In the genomic region with DNA sequence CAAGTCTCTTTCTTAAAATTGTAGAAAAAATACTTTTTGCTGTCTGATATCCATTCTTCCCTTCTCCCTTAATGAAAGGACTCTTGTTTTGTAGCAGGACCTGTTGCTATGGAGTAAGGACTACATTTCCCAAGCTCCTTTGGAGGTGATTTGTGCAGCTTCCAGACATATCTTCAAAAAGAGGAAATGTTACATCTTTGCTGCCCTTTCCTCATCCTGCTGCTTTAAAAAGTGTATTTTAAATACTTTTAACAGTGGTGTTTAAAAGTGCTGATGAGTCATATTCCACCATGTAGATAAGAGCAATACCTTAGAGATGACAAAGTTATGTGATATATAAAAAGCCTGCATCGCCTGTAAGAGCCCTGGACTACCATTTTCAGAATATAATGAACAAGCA, we compare ENCODE assay signal across 20 cellular contexts.
DNase-seq lines count a peak whose midpoint lies in the region; ATAC-seq and TF ChIP-seq lines count a peak whose summit lies in the region.
"Had no signal": no experiment of that assay in that cellular context is flagged by ENCODE, and none has a peak within 500 bp of the region (broad histone marks: within the 10 kb centered on the region; RNA-seq: fewer than 3 reads in every experiment).

No MANE protein-coding gene starts in this region.

- no peaks in the 10 kb centered on the region for H3K9me3 Mint-ChIP-seq in activated naive CD4-positive, alpha-beta T cell treated with anti-CD3 and anti-CD28 coated beads, Interleukin-2, amount 50 U/mL, for 72 hours
- no peaks in the 10 kb centered on the region for H3K9me3 Mint-ChIP-seq in endothelial cell (ENCODE audit: unreplicated experiment)
- H3K9me3 Mint-ChIP-seq in neural progenitor cell = no peaks in the 10 kb centered on the region
- H3K9me3 Mint-ChIP-seq: activated T-helper 2 cell treated with anti-CD3 and anti-CD28 coated beads, Interferon-gamma antibody, Interleukin-2, Interleukin-4, amounts not matched to agents 10 μg/mL and 5 μg/mL and 100 μg/mL, durations not matched to agents 14 hours and 24 hours and 36 hours; naive B cell had no signal

- H4K20me1 ChIP-seq in neural progenitor cell (ENCODE audit: low read depth) = no peaks in the 10 kb centered on the region

- POLR2A ChIA-PET in HEK293 (lab: Yijun Ruan, JAX) = no interaction called here

- H3K27ac ChIP-seq in HEK293 (ENCODE audit: extremely low read depth, low read depth, low read length) (no peak overlapping the region), RWPE2 (ENCODE audit: poor library complexity, severe bottlenecking) (no peak overlapping the region), caudate nucleus (ENCODE audit: low read depth, low read length) (peak overlapping the region; percentile 36), neural progenitor cell (no peak overlapping the region)
- H3K27ac ChIP-seq: lower lobe of right lung, psoas muscle, tibial nerve had no signal

- peak; percentile 36; the same call in 1 of the 3 replicates for ATAC-seq in RWPE2 (ENCODE audit: low read depth)
- ATAC-seq in activated naive CD4-positive, alpha-beta T cell treated with anti-CD3 and anti-CD28 coated beads, Interleukin-2, amount 50 U/mL, for 72 hours = no peak
- no peak for ATAC-seq in GM18907 (IDR thresholded peaks at IDR 0.05; ENCODE audit: unreplicated experiment)
- ATAC-seq: lower lobe of right lung, psoas muscle had no signal

- H3K4me3 ChIP-seq in HEK293 (ENCODE audit: low read depth, low read length) = no peak overlapping the region
- H3K4me3 ChIP-seq in RWPE2 (ENCODE audit: severe bottlenecking) = no peak overlapping the region
- H3K4me3 ChIP-seq in neural progenitor cell = no peak overlapping the region
- H3K4me3 ChIP-seq: lower lobe of right lung, MG63, psoas muscle, tibial nerve had no signal

- TF ChIP-seq CTCF in HEK293 (tag by site-specific recombination; IDR thresholded peaks at IDR 0.05) (no peak), RWPE2 (IDR thresholded peaks at IDR 0.05; ENCODE audit: poor library complexity, severe bottlenecking) (no peak), endothelial cell (IDR thresholded peaks at IDR 0.05; ENCODE audit: unreplicated experiment) (no peak), neural progenitor cell (IDR thresholded peaks at IDR 0.05) (no peak)

- H3K27ac Mint-ChIP-seq in activated naive CD4-positive, alpha-beta T cell treated with anti-CD3 and anti-CD28 coated beads, Interleukin-2, amount 50 U/mL, for 72 hours = no peak overlapping the region
- H3K27ac Mint-ChIP-seq in endothelial cell (ENCODE audit: unreplicated experiment) (no peak overlapping the region), neural progenitor cell (no peak overlapping the region)
- H3K27ac Mint-ChIP-seq: activated T-helper 2 cell treated with anti-CD3 and anti-CD28 coated beads, Interferon-gamma antibody, Interleukin-2, Interleukin-4, amounts not matched to agents 10 μg/mL and 5 μg/mL and 100 μg/mL, durations not matched to agents 14 hours and 24 hours and 36 hours; CD8-positive, alpha-beta memory T cell; naive B cell had no signal

- no peaks in the 10 kb centered on the region for H3F3A ChIP-seq in neural progenitor cell (ENCODE audit: low read depth)

- H3K4me1 Mint-ChIP-seq in endothelial cell (ENCODE audit: unreplicated experiment) (no peaks in the 10 kb centered on the region), neural progenitor cell (no peaks in the 10 kb centered on the region)
- H3K4me1 Mint-ChIP-seq: naive B cell had no signal

- no peaks in the 10 kb centered on the region for H3K79me2 ChIP-seq in neural progenitor cell (ENCODE audit: low read depth)

- no peak overlapping the region for H3K4me2 ChIP-seq in neural progenitor cell

- H3K4me3 Mint-ChIP-seq in endothelial cell (ENCODE audit: unreplicated experiment) (no peak overlapping the region), neural progenitor cell (no peak overlapping the region)
- H3K4me3 Mint-ChIP-seq: CD8-positive, alpha-beta memory T cell; naive B cell had no signal

- H3K9me3 ChIP-seq in HEK293 (ENCODE audit: control insufficient read depth, insufficient read depth, low read depth, low read length) (no peaks in the 10 kb centered on the region), RWPE2 (ENCODE audit: severe bottlenecking) (no peaks in the 10 kb centered on the region), neural progenitor cell (ENCODE audit: low read depth) (no peaks in the 10 kb centered on the region)
- H3K9me3 ChIP-seq: lower lobe of right lung, MG63, psoas muscle, tibial nerve had no signal

- H3K36me3 Mint-ChIP-seq in activated naive CD4-positive, alpha-beta T cell treated with anti-CD3 and anti-CD28 coated beads, Interleukin-2, amount 50 U/mL, for 72 hours = no peaks in the 10 kb centered on the region
- H3K36me3 Mint-ChIP-seq in endothelial cell (ENCODE audit: low read depth, unreplicated experiment) = no peaks in the 10 kb centered on the region
- H3K36me3 Mint-ChIP-seq in neural progenitor cell = no peaks in the 10 kb centered on the region
- H3K36me3 Mint-ChIP-seq: naive B cell had no signal

- H3K4me1 ChIP-seq in HEK293 (ENCODE audit: control insufficient read depth, insufficient read depth, low read length) = no peaks in the 10 kb centered on the region
- H3K4me1 ChIP-seq in RWPE2 (ENCODE audit: insufficient read depth, poor library complexity, severe bottlenecking) = no peaks in the 10 kb centered on the region
- H3K4me1 ChIP-seq in neural progenitor cell = peaks cover 4% of the 10 kb centered on the region
- H3K4me1 ChIP-seq: lower lobe of right lung, psoas muscle, tibial nerve had no signal

- H3K36me3 ChIP-seq in HEK293 (ENCODE audit: control insufficient read depth in 2 of 2, insufficient read depth in 1 of 2, low read length in 2 of 2) (no peaks in the 10 kb centered on the region), RWPE2 (ENCODE audit: low read depth) (no peaks in the 10 kb centered on the region), neural progenitor cell (no peaks in the 10 kb centered on the region)
- H3K36me3 ChIP-seq: lower lobe of right lung, MG63, tibial nerve had no signal

- CTCF ChIA-PET in HEK293 (lab: Yijun Ruan, JAX) = no interaction called here

- DNase-seq in A172 (ENCODE audit: low spot score) (peak; percentile 50), RWPE2 (ENCODE audit: low spot score) (no peak), caudate nucleus (lab: John Stamatoyannopoulos, UW) (peak in 1 of 61 donors; percentile 35), endothelial cell (ENCODE audit: low spot score) (no peak), neural progenitor cell (ENCODE audit: low spot score) (no peak)
- no peak for DNase-seq in activated naive CD4-positive, alpha-beta T cell treated with anti-CD3 and anti-CD28 coated beads, Interleukin-2, amount 50 U/mL, for 72 hours (ENCODE audit: low spot score in 2 of 2)
- DNase-seq: activated CD4-positive, CD25-positive, alpha-beta regulatory T cell; amygdala; CD8-positive, alpha-beta memory T cell; lower lobe of right lung; MG63; naive B cell; NCI-H82; psoas muscle; RPMI8226; stimulated activated naive CD4-positive, alpha-beta T cell had no signal

- no peak overlapping the region for H3K9ac ChIP-seq in neural progenitor cell

- H3K27me3 ChIP-seq in RWPE2 (ENCODE audit: insufficient read depth, poor library complexity, severe bottlenecking) = no peaks in the 10 kb centered on the region
- no peaks in the 10 kb centered on the region for H3K27me3 ChIP-seq in neural progenitor cell
- H3K27me3 ChIP-seq: MG63, tibial nerve had no signal

- H2AFZ ChIP-seq in neural progenitor cell (replicated peaks) = no peak overlapping the region

- H3K27me3 Mint-ChIP-seq in endothelial cell (ENCODE audit: unreplicated experiment) (no peaks in the 10 kb centered on the region), neural progenitor cell (ENCODE audit: insufficient read depth, low read depth) (no peaks in the 10 kb centered on the region)
- H3K27me3 Mint-ChIP-seq: CD8-positive, alpha-beta memory T cell had no signal

TF ChIP-seq in HEK293, 187 proteins besides CTCF, POLR2A, EP300 and RAD21 (continues in another document):
- peak; percentile 34; the same call in 1 of the 2 replicates for TF ChIP-seq SCRT2 (tag by site-specific recombination; IDR thresholded peaks at IDR 0.05)
- TF ChIP-seq, protein P1, sequence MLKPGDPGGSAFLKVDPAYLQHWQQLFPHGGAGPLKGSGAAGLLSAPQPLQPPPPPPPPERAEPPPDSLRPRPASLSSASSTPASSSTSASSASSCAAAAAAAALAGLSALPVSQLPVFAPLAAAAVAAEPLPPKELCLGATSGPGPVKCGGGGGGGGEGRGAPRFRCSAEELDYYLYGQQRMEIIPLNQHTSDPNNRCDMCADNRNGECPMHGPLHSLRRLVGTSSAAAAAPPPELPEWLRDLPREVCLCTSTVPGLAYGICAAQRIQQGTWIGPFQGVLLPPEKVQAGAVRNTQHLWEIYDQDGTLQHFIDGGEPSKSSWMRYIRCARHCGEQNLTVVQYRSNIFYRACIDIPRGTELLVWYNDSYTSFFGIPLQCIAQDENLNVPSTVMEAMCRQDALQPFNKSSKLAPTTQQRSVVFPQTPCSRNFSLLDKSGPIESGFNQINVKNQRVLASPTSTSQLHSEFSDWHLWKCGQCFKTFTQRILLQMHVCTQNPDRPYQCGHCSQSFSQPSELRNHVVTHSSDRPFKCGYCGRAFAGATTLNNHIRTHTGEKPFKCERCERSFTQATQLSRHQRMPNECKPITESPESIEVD (tag by site-specific recombination; IDR thresholded peaks at IDR 0.05) = no peak
- peak; percentile 33; the same call in 1 of the 2 replicates for TF ChIP-seq MYNN (tag by site-specific recombination; IDR thresholded peaks at IDR 0.05; ENCODE audit: borderline replicate concordance)
